ENCODE assay signal across 8 cellular contexts in the genomic region with DNA sequence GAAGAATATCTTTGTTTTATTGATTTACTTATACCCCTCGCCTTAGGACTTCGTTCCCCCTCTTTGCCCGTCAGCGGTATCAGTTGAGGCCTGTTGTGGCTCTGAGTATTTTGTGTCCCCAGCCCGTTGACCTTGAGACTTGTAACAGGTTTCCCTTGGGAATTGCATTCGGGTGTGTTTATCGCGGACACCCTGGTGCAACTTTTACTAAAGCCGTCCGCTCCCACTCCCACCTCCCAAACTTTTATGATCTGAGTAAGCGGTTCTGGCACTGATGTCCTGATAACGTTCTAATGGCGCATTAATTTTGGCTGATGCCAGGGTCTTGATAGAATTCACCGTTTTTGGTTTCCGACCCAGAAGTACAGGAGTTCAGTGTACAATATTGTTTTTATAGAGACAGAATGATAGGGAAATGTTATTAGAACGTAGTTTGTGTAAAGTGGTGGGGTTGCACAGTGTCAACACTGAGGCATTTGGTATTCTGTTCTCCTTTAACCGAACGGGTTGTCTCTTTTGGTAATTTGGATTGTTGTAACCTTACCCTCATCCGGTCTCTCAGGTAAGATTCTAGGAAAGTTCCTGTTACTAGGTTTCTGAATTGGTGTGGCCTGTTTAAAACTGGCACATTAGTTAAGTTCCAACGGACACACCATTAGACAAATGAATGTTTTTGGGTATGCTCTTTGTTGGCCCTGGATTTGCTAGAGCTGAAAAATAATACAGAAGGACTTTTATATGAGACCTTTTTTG. TPM values are rescaled to one million over a fixed set of nuclear protein-coding genes. Genes with fewer than 3 reads are reported as not detected.
DNase-seq lines count a peak whose midpoint lies in the region; TF ChIP-seq lines count a peak whose summit lies in the region.

No MANE protein-coding gene starts in this region.

- H3K27ac ChIP-seq in skeletal muscle tissue (ENCODE audit: low read depth, low read length), result peak overlapping the region; percentile 88

- H3K27me3 ChIP-seq in iPS-15b (ENCODE audit: control insufficient read depth, insufficient read depth, low read length) (no peaks in the 10 kb centered on the region), skeletal muscle tissue (ENCODE audit: control insufficient read depth in 3 of 3, insufficient read depth in 3 of 3, low read length in 3 of 3) (no peaks in the 10 kb centered on the region)

- CTCF ChIA-PET in GM10248 (lab: Yijun Ruan, JAX), result interaction anchor here (1.1 kb wide), 1 partner anchor 25 kb away, joined by 3 read pairs; no protein-coding TSS in a partner anchor

- no peaks in the 10 kb centered on the region for H3K9me3 ChIP-seq in iPS-15b (ENCODE audit: control insufficient read depth, insufficient read depth, low read length)
- no peaks in the 10 kb centered on the region for H3K9me3 ChIP-seq in skeletal muscle tissue (ENCODE audit: control insufficient read depth in 3 of 3, low read length in 3 of 3)

- no peak for TF ChIP-seq CTCF in GM10248 (IDR thresholded peaks at IDR 0.05; ENCODE audit: control extremely low read depth, extremely low read depth, low read depth, missing control alignments)

- peak overlapping the region; percentile 97 for H3K9ac ChIP-seq in iPS-15b (ENCODE audit: low read depth, low read length)
- H3K9ac ChIP-seq in skeletal muscle tissue (ENCODE audit: low read depth in 1 of 3, low read length in 3 of 3), result peak overlapping the region; percentile 87 to 97 (median 94)

- peaks cover 27% of the 10 kb centered on the region for H3K36me3 ChIP-seq in iPS-15b (ENCODE audit: control insufficient read depth, insufficient read depth, low read length)
- H3K36me3 ChIP-seq in skeletal muscle tissue (ENCODE audit: control insufficient read depth in 3 of 3, insufficient read depth in 3 of 3, low read length in 3 of 3), result peaks cover 23 to 39% (median 35%) of the 10 kb centered on the region in 3 donors

- DNase-seq in GM03348 (ENCODE audit: low spot score) (peak; percentile 30), LHCN-M2 (ENCODE audit: low read depth) (peak; percentile 28), astrocyte of the hippocampus (ENCODE audit: low read depth, low spot score) (peak; percentile 16), GM10248 (ENCODE audit: extremely low spot score) (no peak), posterior vena cava (ENCODE audit: low spot score) (no peak)
- DNase-seq in stimulated activated CD4-positive, alpha-beta T cell treated with anti-CD3 and anti-CD28 coated beads, Interleukin-12 subunit alpha, Interleukin-12 subunit beta, amount 100 ng/mL, for 4 hours, result no peak

- H3K4me1 ChIP-seq in iPS-15b (ENCODE audit: control insufficient read depth, insufficient read depth, low read length), result peaks cover 7% of the 10 kb centered on the region
- H3K4me1 ChIP-seq in skeletal muscle tissue (ENCODE audit: control insufficient read depth in 3 of 3, insufficient read depth in 3 of 3, low read length in 3 of 3), result peaks cover 8 to 28% (median 14%) of the 10 kb centered on the region in 3 donors

- intact Hi-C loops in posterior vena cava (cut with DNase I), result no loop called here

- POLR2A ChIA-PET in GM10248 (lab: Yijun Ruan, JAX), result no interaction called here

- H3K4me3 ChIP-seq in iPS-15b (ENCODE audit: low read depth, low read length), result peak overlapping the region; percentile 95
- peak overlapping the region; percentile 84 to 96 (median 93) for H3K4me3 ChIP-seq in skeletal muscle tissue (ENCODE audit: low read length in 3 of 3)

RNA-seq across cellular contexts. Expression of gene OIP5, which starts 47.8 kb away (rescaled TPM):
- total RNA-seq in LHCN-M2 (2014; rRNA removed) (17.3 and 19.5 TPM in 2 replicates), skeletal muscle tissue (3.7 TPM), posterior vena cava (under 1 TPM in 1 of 2 donors, not detected in 1; 0.56 TPM)
- polyA plus RNA-seq in LHCN-M2 (2012), result 5.1 TPM

RNA-seq across cellular contexts. Expression of gene NUSAP1, which starts 48.1 kb away (rescaled TPM):
- total RNA-seq in LHCN-M2 (2014; rRNA removed) (161 and 169 TPM in 2 replicates), skeletal muscle tissue (25.1 TPM), posterior vena cava (1 to 10 TPM; 1.3 to 2.0 TPM)
- polyA plus RNA-seq in LHCN-M2 (2012), result 41.2 TPM

RNA-seq across cellular contexts. Expression of gene CHP1, which starts 53.5 kb away (rescaled TPM):
- total RNA-seq in LHCN-M2 (2014; rRNA removed) (67.2 and 85.6 TPM in 2 replicates), skeletal muscle tissue (44.9 TPM), posterior vena cava (10 to 100 TPM; 66.9 to 73.8 TPM)
- polyA plus RNA-seq in LHCN-M2 (2012), result 50.0 TPM

RNA-seq across cellular contexts. Expression of gene EXD1, which starts 54.0 kb away (rescaled TPM):
- not detected in 2 replicates for total RNA-seq in LHCN-M2 (2014; rRNA removed)
- polyA plus RNA-seq in LHCN-M2 (2012), result not detected
- total RNA-seq in skeletal muscle tissue, result not detected
- not detected for total RNA-seq in posterior vena cava

Comparison
In these comparisons a context has a peak if more than half of its experiments do, and no peak if none do; other contexts are left out.
1. DNase-seq: peak in GM03348 (single experiment), LHCN-M2 (single experiment) and astrocyte of the hippocampus (single experiment); none in GM10248 (single experiment), stimulated activated CD4-positive, alpha-beta T cell treated with anti-CD3 and anti-CD28 coated beads, Interleukin-12 subunit alpha, Interleukin-12 subunit beta, amount 100 ng/mL, for 4 hours (single experiment) and posterior vena cava (single experiment).